ENCODE assay signal across 21 cellular contexts in the genomic region with DNA sequence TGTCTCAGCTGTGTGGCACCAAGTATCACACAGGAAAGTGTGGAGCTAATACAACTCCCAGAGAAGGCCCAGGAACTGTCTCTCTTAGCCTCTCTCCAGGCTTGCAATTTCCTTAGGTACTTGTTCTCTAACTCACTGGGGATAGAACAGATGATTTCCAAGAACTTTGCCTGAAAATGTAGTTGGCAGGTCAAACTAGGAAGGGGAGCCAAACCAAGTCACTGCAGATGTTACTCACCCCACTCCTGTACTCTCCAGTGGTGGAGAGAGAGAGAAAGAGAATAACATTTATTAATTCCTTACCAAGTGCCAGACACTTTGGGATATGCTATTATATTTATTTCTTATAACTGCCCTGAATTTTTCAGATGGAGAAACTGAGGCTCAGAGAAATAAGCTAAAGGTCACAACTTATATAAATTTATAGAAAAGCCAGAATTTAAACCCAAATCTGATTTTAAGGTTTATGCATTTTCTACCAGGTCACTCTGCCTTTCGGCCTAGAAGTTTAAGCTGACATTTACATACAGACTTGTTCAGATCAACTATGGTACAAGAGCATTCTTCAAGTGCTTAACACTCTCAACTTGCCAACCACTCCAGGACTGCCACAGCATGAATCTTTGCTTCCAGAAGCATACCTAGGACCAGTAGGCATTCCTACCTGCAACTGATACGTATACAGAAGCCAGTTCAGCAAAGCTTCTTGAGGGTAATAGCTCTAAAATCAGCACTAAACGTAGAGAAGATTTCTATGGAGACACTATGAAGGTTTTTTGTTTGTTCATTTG.
DNase-seq lines count a peak whose midpoint lies in the region; ATAC-seq and TF ChIP-seq lines count a peak whose summit lies in the region.
"Had no signal": no experiment of that assay in that cellular context is flagged by ENCODE, and none has a peak within 500 bp of the region (broad histone marks: within the 10 kb centered on the region; RNA-seq: fewer than 3 reads in every experiment).

No MANE protein-coding gene starts in this region.

- intact Hi-C loops in Right ventricle myocardium inferior (cut with DNase I), result no loop called here
- intact Hi-C loops in activated T-helper 1 cell treated with anti-CD3 and anti-CD28 coated beads, Interleukin-12 subunit alpha, Interleukin-12 subunit beta, Interleukin-2, Interleukin-4 antibody, amounts not matched to agents 30 ng/mL and 10 ng/mL and 1 ng/mL, durations not matched to agents 14 hours and 24 hours and 36 hours (cut with micrococcal nuclease), result no loop called here

- H3K9me3 Mint-ChIP-seq in activated T-cell treated with anti-CD3 and anti-CD28 coated beads, Interleukin-2, amount 50 U/mL, for 24 hours, result no peaks in the 10 kb centered on the region
- no peaks in the 10 kb centered on the region for H3K9me3 Mint-ChIP-seq in activated T-helper 1 cell treated with anti-CD3 and anti-CD28 coated beads, Interleukin-12 subunit alpha, Interleukin-12 subunit beta, Interleukin-2, Interleukin-4 antibody, amounts not matched to agents 30 ng/mL and 10 ng/mL and 1 ng/mL, durations not matched to agents 14 hours and 24 hours and 36 hours
- H3K9me3 Mint-ChIP-seq: CD8-positive, alpha-beta memory T cell had no signal

- H4K8ac ChIP-seq in mesenchymal stem cell (ENCODE audit: low read length), result no peak overlapping the region

- H3K4ac ChIP-seq in mesenchymal stem cell (ENCODE audit: low read depth in 1 of 2, low read length in 2 of 2), result peak overlapping the region in 1 of 2 experiments; percentile 34

- H3K9me3 ChIP-seq in cardiac muscle cell (ENCODE audit: low read depth), result no peaks in the 10 kb centered on the region
- no peaks in the 10 kb centered on the region for H3K9me3 ChIP-seq in mesenchymal stem cell (ENCODE audit: control insufficient read depth, low read length)
- H3K9me3 ChIP-seq: A549 had no signal

- no peaks in the 10 kb centered on the region for H3K36me3 Mint-ChIP-seq in activated T-cell treated with anti-CD3 and anti-CD28 coated beads, Interleukin-2, amount 50 U/mL, for 24 hours (ENCODE audit: low read depth)
- H3K36me3 Mint-ChIP-seq in activated T-helper 1 cell treated with anti-CD3 and anti-CD28 coated beads, Interleukin-12 subunit alpha, Interleukin-12 subunit beta, Interleukin-2, Interleukin-4 antibody, amounts not matched to agents 30 ng/mL and 10 ng/mL and 1 ng/mL, durations not matched to agents 14 hours and 24 hours and 36 hours (ENCODE audit: low read depth), result peaks cover 1% of the 10 kb centered on the region
- H3K36me3 Mint-ChIP-seq: CD8-positive, alpha-beta memory T cell had no signal

- no peaks in the 10 kb centered on the region for H3K79me1 ChIP-seq in mesenchymal stem cell (replicated peaks; ENCODE audit: low read length, poor library complexity, severe bottlenecking)

- H2AFZ ChIP-seq in mesenchymal stem cell (ENCODE audit: low read depth, low read length), result no peak overlapping the region

- TF ChIP-seq CTCF in cardiac muscle cell (IDR thresholded peaks at IDR 0.05; ENCODE audit: low read depth, low read length) (no peak), cardiac fibroblast (IDR thresholded peaks at IDR 0.05; ENCODE audit: low read depth, low read length) (no peak)

- H3K18ac ChIP-seq in mesenchymal stem cell (ENCODE audit: low read depth in 1 of 2, low read length in 2 of 2), result peak overlapping the region; percentile 11 to 19

- H3K4me3 ChIP-seq in cardiac muscle cell (no peak overlapping the region), cardiac fibroblast (replicated peaks in 1 of 2; ENCODE audit: low read depth in 2 of 2, low read length in 2 of 2) (no peak overlapping the region), mesenchymal stem cell (ENCODE audit: insufficient read depth in 1 of 2, low read depth in 1 of 2, low read length in 2 of 2) (no peak overlapping the region)
- H3K4me3 ChIP-seq: A549 had no signal

- H2BK12ac ChIP-seq in mesenchymal stem cell (ENCODE audit: low read length in 2 of 2), result peak overlapping the region; percentile 67 to 95

- H3K27me3 ChIP-seq in cardiac muscle cell (no peaks in the 10 kb centered on the region), mesenchymal stem cell (ENCODE audit: control insufficient read depth in 1 of 2, insufficient read depth in 1 of 2, low read length in 2 of 2) (no peaks in the 10 kb centered on the region)

- H3K27ac ChIP-seq in cardiac muscle cell (no peak overlapping the region), mesenchymal stem cell (ENCODE audit: low read length, poor library complexity, severe bottlenecking) (no peak overlapping the region)
- H3K27ac ChIP-seq: A549 had no signal

- H2BK15ac ChIP-seq in mesenchymal stem cell (ENCODE audit: low read depth, poor library complexity, severe bottlenecking), result no peak overlapping the region

- no peak for ATAC-seq in Right ventricle myocardium inferior
- ATAC-seq: A549, HCT116 had no signal

- H3K4me1 Mint-ChIP-seq in activated T-cell treated with anti-CD3 and anti-CD28 coated beads, Interleukin-2, amount 50 U/mL, for 24 hours (ENCODE audit: low read depth), result peaks cover 3% of the 10 kb centered on the region
- H3K4me1 Mint-ChIP-seq in activated T-helper 1 cell treated with anti-CD3 and anti-CD28 coated beads, Interleukin-12 subunit alpha, Interleukin-12 subunit beta, Interleukin-2, Interleukin-4 antibody, amounts not matched to agents 30 ng/mL and 10 ng/mL and 1 ng/mL, durations not matched to agents 14 hours and 24 hours and 36 hours (ENCODE audit: low read depth), result no peaks in the 10 kb centered on the region
- H3K4me1 Mint-ChIP-seq: CD8-positive, alpha-beta memory T cell had no signal

- peaks cover 5% of the 10 kb centered on the region for H3K4me1 ChIP-seq in cardiac muscle cell (ENCODE audit: low read depth)
- H3K4me1 ChIP-seq in mesenchymal stem cell (ENCODE audit: control insufficient read depth, insufficient read depth, low read depth, low read length), result peaks cover 8% of the 10 kb centered on the region
- H3K4me1 ChIP-seq: A549 had no signal

- H2BK5ac ChIP-seq in mesenchymal stem cell (ENCODE audit: low read depth, low read length, poor library complexity, severe bottlenecking), result no peak overlapping the region

- H2AK5ac ChIP-seq in mesenchymal stem cell (ENCODE audit: low read length, severe bottlenecking), result peak overlapping the region; percentile 51

- H3K4me3 Mint-ChIP-seq in activated T-cell treated with anti-CD3 and anti-CD28 coated beads, Interleukin-2, amount 50 U/mL, for 24 hours, result no peak overlapping the region
- no peak overlapping the region for H3K4me3 Mint-ChIP-seq in activated T-helper 1 cell treated with anti-CD3 and anti-CD28 coated beads, Interleukin-12 subunit alpha, Interleukin-12 subunit beta, Interleukin-2, Interleukin-4 antibody, amounts not matched to agents 30 ng/mL and 10 ng/mL and 1 ng/mL, durations not matched to agents 14 hours and 24 hours and 36 hours
- H3K4me3 Mint-ChIP-seq: CD8-positive, alpha-beta memory T cell had no signal

- DNase-seq in cardiac muscle cell (ENCODE audit: low read depth in 1 of 2, low spot score in 1 of 2) (peak; percentile 28 to 50), Right ventricle myocardium inferior (ENCODE audit: missing footprints) (no peak), cardiac fibroblast (ENCODE audit: low read depth in 2 of 2) (peak; percentile 36 to 53), mesenchymal stem cell (no peak), NCI-H524 treated with DMSO at 0.1 percent for 48 hours (lab: John Stamatoyannopoulos, UW) (no peak)
- DNase-seq in activated T-cell treated with anti-CD3 and anti-CD28 coated beads, Interleukin-2, amount 50 U/mL, for 24 hours, result no peak
- no peak for DNase-seq in activated T-helper 1 cell treated with anti-CD3 and anti-CD28 coated beads, Interleukin-12 subunit alpha, Interleukin-12 subunit beta, Interleukin-2, Interleukin-4 antibody, amounts not matched to agents 30 ng/mL and 10 ng/mL and 1 ng/mL, durations not matched to agents 14 hours and 24 hours and 36 hours (ENCODE audit: low spot score)
- DNase-seq: C1 segment of cervical spinal cord; CD8-positive, alpha-beta memory T cell; DMS53; EL; GOT3; Kasumi-1; NCI-H1092 treated with DMSO at 0.1 percent for 48 hours; NCI-H146; NCI-H2029 treated with DMSO at 0.1 percent for 48 hours; NCI-H446 treated with DMSO at 0.1 percent for 48 hours; NK-92 treated with Interleukin-12 subunit alpha and Interleukin-12 subunit beta, amount 100 ng/mL, for 24 hours; Right ventricle myocardium superior had no signal

- peaks cover 6% of the 10 kb centered on the region for H3K27me3 Mint-ChIP-seq in activated T-cell treated with anti-CD3 and anti-CD28 coated beads, Interleukin-2, amount 50 U/mL, for 24 hours
- H3K27me3 Mint-ChIP-seq in activated T-helper 1 cell treated with anti-CD3 and anti-CD28 coated beads, Interleukin-12 subunit alpha, Interleukin-12 subunit beta, Interleukin-2, Interleukin-4 antibody, amounts not matched to agents 30 ng/mL and 10 ng/mL and 1 ng/mL, durations not matched to agents 14 hours and 24 hours and 36 hours (ENCODE audit: insufficient read depth), result no peaks in the 10 kb centered on the region

- no peak overlapping the region for H3K27ac Mint-ChIP-seq in activated T-cell treated with anti-CD3 and anti-CD28 coated beads, Interleukin-2, amount 50 U/mL, for 24 hours
- H3K27ac Mint-ChIP-seq in activated T-helper 1 cell treated with anti-CD3 and anti-CD28 coated beads, Interleukin-12 subunit alpha, Interleukin-12 subunit beta, Interleukin-2, Interleukin-4 antibody, amounts not matched to agents 30 ng/mL and 10 ng/mL and 1 ng/mL, durations not matched to agents 14 hours and 24 hours and 36 hours, result no peak overlapping the region
- H3K27ac Mint-ChIP-seq: CD8-positive, alpha-beta memory T cell had no signal

- H3K14ac ChIP-seq in mesenchymal stem cell (ENCODE audit: low read length in 2 of 2), result peak overlapping the region in 1 of 2 experiments; percentile 75

- H3K9ac ChIP-seq in mesenchymal stem cell (ENCODE audit: low read length), result no peak overlapping the region

- no peak overlapping the region for H4K91ac ChIP-seq in mesenchymal stem cell (ENCODE audit: low read length)

- 92% methylated on average over 3 of the region's 3 CpGs for WGBS in mesenchymal stem cell

- no peak overlapping the region for H3K23ac ChIP-seq in mesenchymal stem cell (ENCODE audit: low read length in 2 of 2)

- no peaks in the 10 kb centered on the region for H3K36me3 ChIP-seq in cardiac muscle cell
- H3K36me3 ChIP-seq in mesenchymal stem cell (ENCODE audit: control insufficient read depth in 1 of 2, insufficient read depth in 2 of 2, low read depth in 1 of 2, low read length in 2 of 2), result no peaks in the 10 kb centered on the region

- H3K4me2 ChIP-seq in mesenchymal stem cell (ENCODE audit: low read length, poor library complexity, severe bottlenecking), result no peak overlapping the region
- H3K4me2 ChIP-seq: A549 had no signal

- H2BK120ac ChIP-seq in mesenchymal stem cell (ENCODE audit: low read depth, low read length), result no peak overlapping the region

Comparison
In these comparisons a context has a peak if more than half of its experiments do, and no peak if none do; other contexts are left out.
1. DNase-seq: peak in cardiac muscle cell (2 of 2) and cardiac fibroblast (2 of 2); none in Right ventricle myocardium inferior (single experiment), mesenchymal stem cell (single experiment), NCI-H524 treated with DMSO at 0.1 percent for 48 hours (single experiment), activated T-cell treated with anti-CD3 and anti-CD28 coated beads, Interleukin-2, amount 50 U/mL, for 24 hours (single experiment) and activated T-helper 1 cell treated with anti-CD3 and anti-CD28 coated beads, Interleukin-12 subunit alpha, Interleukin-12 subunit beta, Interleukin-2, Interleukin-4 antibody, amounts not matched to agents 30 ng/mL and 10 ng/mL and 1 ng/mL, durations not matched to agents 14 hours and 24 hours and 36 hours (single experiment).